In genomic region chr19:58386576-58387337, GRCh38 we compare ENCODE assay signal across 8 cellular contexts. TPM values are rescaled to one million over a fixed set of nuclear protein-coding genes. Genes with fewer than 3 reads are reported as not detected.
DNase-seq lines count a peak whose midpoint lies in the region; ATAC-seq and TF ChIP-seq lines count a peak whose summit lies in the region.

Gene RPS5, plus strand, starts transcription at chr19:58387269. Its CDS starts 869 bp downstream, at chr19:58388138.

- no peaks in the 10 kb centered on the region for H3K9me3 Mint-ChIP-seq in activated CD4-positive, alpha-beta T cell treated with anti-CD3 and anti-CD28 coated beads, Interleukin-2, amount 10 ng/mL, durations not matched to agents 24 days and 14 days

- no peaks in the 10 kb centered on the region for H3K27me3 Mint-ChIP-seq in activated CD4-positive, alpha-beta T cell treated with anti-CD3 and anti-CD28 coated beads, Interleukin-2, amount 10 ng/mL, durations not matched to agents 24 days and 14 days

- peak; percentile 91 for ATAC-seq in GM19324 (IDR thresholded peaks at IDR 0.05; ENCODE audit: low FRiP score, unreplicated experiment)
- ATAC-seq in HG03469 (IDR thresholded peaks at IDR 0.05; ENCODE audit: unreplicated experiment), result peak; percentile 59
- peak; percentile 93 for ATAC-seq in left colon

- H3K4me3 ChIP-seq in BJ (ENCODE audit: low read depth, low read length) (peak within 1 kb of the TSS; percentile 62), coronary artery (peak within 1 kb of the TSS; percentile 98)

- peak within 1 kb of the TSS; percentile 94 to 99 for H3K27ac ChIP-seq in coronary artery

- POLR2A ChIA-PET in BJ (lab: Charles Lee), result no interaction called here

- H3K36me3 ChIP-seq in BJ (ENCODE audit: control insufficient read depth, insufficient read depth, low read length), result peaks cover 3% of the 10 kb centered on the region

- peaks cover 35% of the 10 kb centered on the region for H3K4me1 Mint-ChIP-seq in activated CD4-positive, alpha-beta T cell treated with anti-CD3 and anti-CD28 coated beads, Interleukin-2, amount 10 ng/mL, durations not matched to agents 24 days and 14 days

- intact Hi-C loops in activated CD4-positive, alpha-beta T cell treated with anti-CD3 and anti-CD28 coated beads, Interleukin-2, amount 10 ng/mL, durations not matched to agents 24 days and 14 days (cut with micrococcal nuclease), result loop anchor here (1.0 to 2.0 kb wide), 6 partner anchors 15 to 132 kb away; partner anchors contain the start of genes ZBTB45, ZNF132, ZNF497 and ZNF584
- intact Hi-C loops in left colon (cut with DNase I, micrococcal nuclease), result no loop called here

- peak; percentile 92 for DNase-seq in BJ (ENCODE audit: low read depth)
- peak; percentile 95 for DNase-seq in NCI-H526 treated with DMSO at 0.1 percent for 48 hours (lab: John Stamatoyannopoulos, UW)
- DNase-seq in activated CD4-positive, alpha-beta T cell treated with anti-CD3 and anti-CD28 coated beads, Interleukin-2, amount 10 ng/mL, durations not matched to agents 24 days and 14 days, result peak; percentile 98
- peak; percentile 97 for DNase-seq in coronary artery (ENCODE audit: low spot score)
- peak; percentile 94 to 97 for DNase-seq in left colon
- DNase-seq in stimulated activated CD4-positive, alpha-beta T cell treated with anti-CD3 and anti-CD28 coated beads, Interleukin-1b, Interleukin-23, amount 100 ng/mL, for 48 hours, result peak; percentile 98

- H3K27me3 ChIP-seq in BJ (ENCODE audit: control insufficient read depth, insufficient read depth, low read length), result no peaks in the 10 kb centered on the region

- TF ChIP-seq CTCF in BJ (IDR thresholded peaks at IDR 0.05; ENCODE audit: insufficient read depth, low read depth, low read length), result no peak
- no peak for TF ChIP-seq CTCF in coronary artery (IDR thresholded peaks at IDR 0.05)

- peaks cover 39% of the 10 kb centered on the region for H3K36me3 Mint-ChIP-seq in activated CD4-positive, alpha-beta T cell treated with anti-CD3 and anti-CD28 coated beads, Interleukin-2, amount 10 ng/mL, durations not matched to agents 24 days and 14 days (ENCODE audit: low read depth)

- peak within 1 kb of the TSS; percentile 97 for H3K4me3 Mint-ChIP-seq in activated CD4-positive, alpha-beta T cell treated with anti-CD3 and anti-CD28 coated beads, Interleukin-2, amount 10 ng/mL, durations not matched to agents 24 days and 14 days

- CTCF ChIA-PET in BJ (lab: Yijun Ruan, JAX), result no interaction called here

- peak within 1 kb of the TSS; percentile 97 for H3K27ac Mint-ChIP-seq in activated CD4-positive, alpha-beta T cell treated with anti-CD3 and anti-CD28 coated beads, Interleukin-2, amount 10 ng/mL, durations not matched to agents 24 days and 14 days

RNA-seq across cellular contexts. Expression of gene RPS5, which starts in this region (rescaled TPM):
- polyA plus RNA-seq in BJ (2011; rRNA removed), result 2,500 and 3,326 TPM in 2 replicates
- 895 and 1,382 TPM in 2 replicates for polyA minus RNA-seq in BJ (2011; rRNA and poly(A)+ RNA removed)
- total RNA-seq in activated CD4-positive, alpha-beta T cell treated with anti-CD3 and anti-CD28 coated beads, Interleukin-2, amount 10 ng/mL, durations not matched to agents 24 days and 14 days, result 1,286 and 1,288 TPM in 2 replicates
- total RNA-seq in left colon, result 100 to 1,000 TPM; 600 to 683 TPM

Comparison
In these comparisons a context has a peak if more than half of its experiments do, and no peak if none do; other contexts are left out.
1. Peak in every context shown above with its lines: DNase-seq, ATAC-seq, H3K4me3 ChIP-seq and H3K27ac ChIP-seq.